Comparison of ENCODE assay signal across 12 cellular contexts in genomic region chr4:70895405-70895804, GRCh38. TPM values are rescaled to one million over a fixed set of nuclear protein-coding genes. Genes with fewer than 3 reads are reported as not detected.
A peak's percentile ranks its signal among the peaks of the same experiment; 100 is the strongest.
DNase-seq lines count a peak whose midpoint lies in the region; ATAC-seq and TF ChIP-seq lines count a peak whose summit lies in the region.
"Had no signal": no experiment of that assay in that cellular context is flagged by ENCODE, and none has a peak within 500 bp of the region (broad histone marks: within the 10 kb centered on the region; RNA-seq: fewer than 3 reads in every experiment).

No MANE protein-coding gene starts in this region.

- DNase-seq in PC-3 (no peak), heart left ventricle (peak in 4 of 5 donors; percentile 27 to 54 (median 38)), renal cortical epithelial cell (ENCODE audit: low read depth) (peak; percentile 79), H4 (ENCODE audit: low spot score) (no peak), NCI-H446 treated with DMSO at 0.1 percent for 48 hours (lab: John Stamatoyannopoulos, UW) (no peak)
- DNase-seq: activated CD8-positive, alpha-beta memory T cell treated with anti-CD3 and anti-CD28 coated beads for 24 hours; foreskin keratinocyte; IMR-90; NCI-H446; stimulated activated naive CD8-positive, alpha-beta T cell treated with anti-CD3 and anti-CD28 coated beads, Interleukin-15, amount 100 ng/mL, for 72 hours had no signal

- no peaks in the 10 kb centered on the region for H4K20me1 ChIP-seq in PC-3 (ENCODE audit: low read length)

- H3K9me3 ChIP-seq in PC-3 (ENCODE audit: low read length) (no peaks in the 10 kb centered on the region), heart left ventricle (no peaks in the 10 kb centered on the region), gastroesophageal sphincter (no peaks in the 10 kb centered on the region)

- no peaks in the 10 kb centered on the region for H3F3A ChIP-seq in PC-3 (ENCODE audit: low read length, unreplicated experiment)

- ATAC-seq in GM21576 (IDR thresholded peaks at IDR 0.05; ENCODE audit: unreplicated experiment): peak; percentile 16
- ATAC-seq in PC-3: peak; percentile 18; the same call in 1 of the 2 replicates
- ATAC-seq in heart left ventricle: peak; percentile 92 to 96 (median 95)
- no peak for ATAC-seq in gastroesophageal sphincter
- ATAC-seq: foreskin keratinocyte; stimulated activated naive CD8-positive, alpha-beta T cell treated with anti-CD3 and anti-CD28 coated beads, Interleukin-15, amount 100 ng/mL, for 72 hours had no signal

- no TSS peak for BruUV-seq in PC-3 (replicated peaks; lab: Mats Ljungman, UMichigan)

- no peaks in the 10 kb centered on the region for H3K9me2 ChIP-seq in PC-3 (replicated peaks; ENCODE audit: low read length)

- no peak overlapping the region for H3K9ac ChIP-seq in PC-3 (ENCODE audit: low read length)

- POLR2A ChIA-PET in PC-3 (lab: Charles Lee; ENCODE audit: unreplicated experiment): no interaction called here

- no peak for TF ChIP-seq POLR2A in heart left ventricle (IDR thresholded peaks at IDR 0.05)
- no peak for TF ChIP-seq POLR2A in gastroesophageal sphincter (IDR thresholded peaks at IDR 0.05)

- no peak overlapping the region for H3K4me2 ChIP-seq in PC-3 (ENCODE audit: low read length)

- no peaks in the 10 kb centered on the region for H3K27me3 ChIP-seq in PC-3 (ENCODE audit: low read length)
- no peaks in the 10 kb centered on the region for H3K27me3 ChIP-seq in heart left ventricle
- H3K27me3 ChIP-seq in gastroesophageal sphincter: no peaks in the 10 kb centered on the region
- H3K27me3 ChIP-seq: foreskin keratinocyte had no signal

- H3K79me2 ChIP-seq in PC-3 (ENCODE audit: low read length): no peaks in the 10 kb centered on the region

- H2AFZ ChIP-seq in PC-3 (ENCODE audit: low read length): no peak overlapping the region

- H3K4me1 ChIP-seq in PC-3 (ENCODE audit: insufficient read depth, low read length) (no peaks in the 10 kb centered on the region), heart left ventricle (peaks cover 0 to 22% (median 10%) of the 10 kb centered on the region in 12 donors), gastroesophageal sphincter (peaks cover 3 to 18% (median 4%) of the 10 kb centered on the region in 3 donors)
- H3K4me1 ChIP-seq: foreskin keratinocyte had no signal

- H3K36me3 ChIP-seq in PC-3 (ENCODE audit: low read depth, low read length): no peaks in the 10 kb centered on the region
- no peaks in the 10 kb centered on the region for H3K36me3 ChIP-seq in heart left ventricle
- no peaks in the 10 kb centered on the region for H3K36me3 ChIP-seq in gastroesophageal sphincter

- WGBS in heart left ventricle, 4 donors: 38 to 45% (median 43%) methylated on average over 2 of the region's 2 CpGs
- 23 to 26% methylated on average over 2 of the region's 2 CpGs for WGBS in gastroesophageal sphincter (ENCODE audit: low coverage in 1 of 2), 2 donors

- no peak overlapping the region for H3K4me3 ChIP-seq in PC-3 (ENCODE audit: low read length)
- no peak overlapping the region for H3K4me3 ChIP-seq in heart left ventricle
- H3K4me3 ChIP-seq in gastroesophageal sphincter: no peak overlapping the region

- no peak overlapping the region for H3K27ac ChIP-seq in PC-3 (ENCODE audit: low read length)
- H3K27ac ChIP-seq in heart left ventricle: peak overlapping the region; percentile 18 to 82 (median 64)
- H3K27ac ChIP-seq in gastroesophageal sphincter: peak overlapping the region in 2 of 4 donors; percentile 43 to 62
- H3K27ac ChIP-seq: foreskin keratinocyte had no signal

- TF ChIP-seq CTCF in PC-3 (conservative IDR thresholded peaks at IDR 0.05; ENCODE audit: low read depth, low read length) (no peak), heart left ventricle (IDR thresholded peaks at IDR 0.05) (no peak), gastroesophageal sphincter (IDR thresholded peaks at IDR 0.05) (no peak)

- CTCF ChIA-PET in PC-3 (lab: Charles Lee): no interaction called here

- intact Hi-C loops in PC-3 (cut with micrococcal nuclease) (no loop called here), heart left ventricle (cut with DNase I) (loop anchor here in 3 of 10 donors (5.0 to 10.0 kb wide), 2 partner anchors 51 to 53 kb away; no protein-coding TSS in a partner anchor)

- no peak for TF ChIP-seq EP300 in gastroesophageal sphincter (IDR thresholded peaks at IDR 0.05)

RNA-seq across cellular contexts. Expression of gene MOB1B, which starts 6.8 kb away (rescaled TPM):
- total RNA-seq in PC-3 (2014; rRNA removed): 11.4 and 12.6 TPM in 2 replicates
- total RNA-seq in heart left ventricle: 10 to 100 TPM; 11.1 to 22.9 (median 18.6) TPM
- 1 to 10 TPM; 4.8 to 7.2 TPM for polyA plus RNA-seq in heart left ventricle
- 16.0 and 32.2 TPM in 2 replicates for total RNA-seq in renal cortical epithelial cell
- 5.9 and 6.0 TPM in 2 replicates for total RNA-seq in H4 (2014; rRNA removed; shearing (Covaris generic))
- 10 to 100 TPM; 19.6 to 31.5 (median 26.2) TPM for total RNA-seq in gastroesophageal sphincter

RNA-seq across cellular contexts. Expression of gene GRSF1, which starts 55.7 kb away (rescaled TPM):
- 102 and 103 TPM in 2 replicates for total RNA-seq in PC-3 (2014; rRNA removed)
- total RNA-seq in heart left ventricle: 100 to 1,000 TPM in 1 of 9 donors, 10 to 100 TPM in 8; 70.7 to 114 (median 89.2) TPM
- 10 to 100 TPM; 37.6 to 85.2 TPM for polyA plus RNA-seq in heart left ventricle
- total RNA-seq in renal cortical epithelial cell: 128 and 131 TPM in 2 replicates
- total RNA-seq in H4 (2014; rRNA removed; shearing (Covaris generic)): 53.6 and 74.1 TPM in 2 replicates
- total RNA-seq in gastroesophageal sphincter: 10 to 100 TPM; 60.7 to 73.5 (median 63.5) TPM

Comparison
In these comparisons a context has a peak if more than half of its experiments do, and no peak if none do; other contexts are left out.
1. DNase-seq: peak in heart left ventricle (4 of 5) and renal cortical epithelial cell (single experiment); none in PC-3 (single experiment), H4 (single experiment) and NCI-H446 treated with DMSO at 0.1 percent for 48 hours (single experiment).